In the genomic region with DNA sequence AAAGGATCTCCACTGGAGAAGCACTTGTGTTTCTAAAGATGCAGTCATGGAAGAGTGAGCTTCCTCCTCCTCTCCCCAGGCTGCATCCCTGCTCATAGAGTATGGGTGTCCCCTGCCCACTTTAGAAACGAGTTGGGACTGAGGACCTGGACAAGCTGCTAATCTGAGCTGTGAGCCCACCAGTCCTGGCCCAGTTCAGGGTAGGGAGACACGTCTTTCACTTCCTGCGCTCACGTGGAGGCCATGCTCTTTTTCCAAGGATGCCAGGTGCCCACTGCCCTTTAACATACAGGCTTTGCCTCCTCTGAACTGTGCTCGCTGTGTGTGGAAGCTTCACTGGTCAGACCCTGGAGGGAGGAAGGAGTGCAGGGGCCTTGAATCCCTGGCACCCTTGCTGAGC, we compare ENCODE assay signal across 1 cellular context.
TF ChIP-seq lines count a peak whose summit lies in the region.

No MANE protein-coding gene starts in this region.

TF ChIP-seq in K562, 482 proteins besides CTCF, POLR2A, EP300 and RAD21 (continued from another document):
- TF ChIP-seq POLR3A (IDR thresholded peaks at IDR 0.05; ENCODE audit: borderline replicate concordance, extremely low read depth, insufficient read depth, insufficient read length) (no peak), SIN3A (IDR thresholded peaks at IDR 0.05; ENCODE audit: borderline replicate concordance in 2 of 2, control insufficient read depth in 1 of 2, low read depth in 2 of 2, low read length in 2 of 2) (no peak), NFATC3 (IDR thresholded peaks at IDR 0.05) (no peak), PHF8 (IDR thresholded peaks at IDR 0.05; ENCODE audit: borderline replicate concordance, low read length) (no peak)
TF ChIP-seq in K562: peak in this region for 0.
